2 cellular contexts compared by ENCODE assay signal in genomic region chr4:25235401-25235800, GRCh38.
TF ChIP-seq lines count a peak whose summit lies in the region.

No MANE protein-coding gene starts in this region.

TF ChIP-seq in A549, 52 proteins besides CTCF, POLR2A, EP300 and RAD21 (continued from another document):
- TF ChIP-seq HEYL (CRISPR knock-in tag; IDR thresholded peaks at IDR 0.05) (no peak), ATOH8 (CRISPR knock-in tag; IDR thresholded peaks at IDR 0.05; ENCODE audit: low read depth) (no peak), RCOR1 (IDR thresholded peaks at IDR 0.05; ENCODE audit: low read depth, low read length) (no peak)

TF ChIP-seq in GM23338, 12 proteins besides CTCF, POLR2A, EP300 and RAD21 (continued from another document):
- TF ChIP-seq, protein P1, sequence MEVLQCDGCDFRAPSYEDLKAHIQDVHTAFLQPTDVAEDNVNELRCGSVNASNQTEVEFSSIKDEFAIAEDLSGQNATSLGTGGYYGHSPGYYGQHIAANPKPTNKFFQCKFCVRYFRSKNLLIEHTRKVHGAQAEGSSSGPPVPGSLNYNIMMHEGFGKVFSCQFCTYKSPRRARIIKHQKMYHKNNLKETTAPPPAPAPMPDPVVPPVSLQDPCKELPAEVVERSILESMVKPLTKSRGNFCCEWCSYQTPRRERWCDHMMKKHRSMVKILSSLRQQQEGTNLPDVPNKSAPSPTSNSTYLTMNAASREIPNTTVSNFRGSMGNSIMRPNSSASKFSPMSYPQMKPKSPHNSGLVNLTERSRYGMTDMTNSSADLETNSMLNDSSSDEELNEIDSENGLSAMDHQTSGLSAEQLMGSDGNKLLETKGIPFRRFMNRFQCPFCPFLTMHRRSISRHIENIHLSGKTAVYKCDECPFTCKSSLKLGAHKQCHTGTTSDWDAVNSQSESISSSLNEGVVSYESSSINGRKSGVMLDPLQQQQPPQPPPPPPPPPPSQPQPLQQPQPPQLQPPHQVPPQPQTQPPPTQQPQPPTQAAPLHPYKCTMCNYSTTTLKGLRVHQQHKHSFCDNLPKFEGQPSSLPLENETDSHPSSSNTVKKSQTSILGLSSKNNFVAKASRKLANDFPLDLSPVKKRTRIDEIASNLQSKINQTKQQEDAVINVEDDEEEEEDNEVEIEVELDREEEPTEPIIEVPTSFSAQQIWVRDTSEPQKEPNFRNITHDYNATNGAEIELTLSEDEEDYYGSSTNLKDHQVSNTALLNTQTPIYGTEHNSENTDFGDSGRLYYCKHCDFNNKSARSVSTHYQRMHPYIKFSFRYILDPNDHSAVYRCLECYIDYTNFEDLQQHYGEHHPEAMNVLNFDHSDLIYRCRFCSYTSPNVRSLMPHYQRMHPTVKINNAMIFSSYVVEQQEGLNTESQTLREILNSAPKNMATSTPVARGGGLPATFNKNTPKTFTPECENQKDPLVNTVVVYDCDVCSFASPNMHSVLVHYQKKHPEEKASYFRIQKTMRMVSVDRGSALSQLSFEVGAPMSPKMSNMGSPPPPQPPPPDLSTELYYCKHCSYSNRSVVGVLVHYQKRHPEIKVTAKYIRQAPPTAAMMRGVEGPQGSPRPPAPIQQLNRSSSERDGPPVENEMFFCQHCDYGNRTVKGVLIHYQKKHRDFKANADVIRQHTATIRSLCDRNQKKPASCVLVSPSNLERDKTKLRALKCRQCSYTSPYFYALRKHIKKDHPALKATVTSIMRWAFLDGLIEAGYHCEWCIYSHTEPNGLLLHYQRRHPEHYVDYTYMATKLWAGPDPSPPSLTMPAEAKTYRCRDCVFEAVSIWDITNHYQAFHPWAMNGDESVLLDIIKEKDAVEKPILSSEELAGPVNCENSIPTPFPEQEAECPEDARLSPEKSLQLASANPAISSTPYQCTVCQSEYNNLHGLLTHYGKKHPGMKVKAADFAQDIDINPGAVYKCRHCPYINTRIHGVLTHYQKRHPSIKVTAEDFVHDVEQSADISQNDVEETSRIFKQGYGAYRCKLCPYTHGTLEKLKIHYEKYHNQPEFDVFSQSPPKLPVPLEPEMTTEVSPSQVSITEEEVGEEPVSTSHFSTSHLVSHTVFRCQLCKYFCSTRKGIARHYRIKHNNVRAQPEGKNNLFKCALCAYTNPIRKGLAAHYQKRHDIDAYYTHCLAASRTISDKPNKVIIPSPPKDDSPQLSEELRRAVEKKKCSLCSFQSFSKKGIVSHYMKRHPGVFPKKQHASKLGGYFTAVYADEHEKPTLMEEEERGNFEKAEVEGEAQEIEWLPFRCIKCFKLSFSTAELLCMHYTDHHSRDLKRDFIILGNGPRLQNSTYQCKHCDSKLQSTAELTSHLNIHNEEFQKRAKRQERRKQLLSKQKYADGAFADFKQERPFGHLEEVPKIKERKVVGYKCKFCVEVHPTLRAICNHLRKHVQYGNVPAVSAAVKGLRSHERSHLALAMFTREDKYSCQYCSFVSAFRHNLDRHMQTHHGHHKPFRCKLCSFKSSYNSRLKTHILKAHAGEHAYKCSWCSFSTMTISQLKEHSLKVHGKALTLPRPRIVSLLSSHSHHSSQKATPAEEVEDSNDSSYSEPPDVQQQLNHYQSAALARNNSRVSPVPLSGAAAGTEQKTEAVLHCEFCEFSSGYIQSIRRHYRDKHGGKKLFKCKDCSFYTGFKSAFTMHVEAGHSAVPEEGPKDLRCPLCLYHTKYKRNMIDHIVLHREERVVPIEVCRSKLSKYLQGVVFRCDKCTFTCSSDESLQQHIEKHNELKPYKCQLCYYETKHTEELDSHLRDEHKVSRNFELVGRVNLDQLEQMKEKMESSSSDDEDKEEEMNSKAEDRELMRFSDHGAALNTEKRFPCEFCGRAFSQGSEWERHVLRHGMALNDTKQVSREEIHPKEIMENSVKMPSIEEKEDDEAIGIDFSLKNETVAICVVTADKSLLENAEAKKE (CRISPR knock-in tag; IDR thresholded peaks at IDR 0.05), result no peak
- TF ChIP-seq JUNB (IDR thresholded peaks at IDR 0.05; ENCODE audit: unreplicated experiment) (no peak), POLR2AphosphoS5 (IDR thresholded peaks at IDR 0.05; ENCODE audit: low read depth) (no peak), CREB1 (CRISPR knock-in tag; IDR thresholded peaks at IDR 0.05; ENCODE audit: low read depth) (no peak), EZH2 (IDR thresholded peaks at IDR 0.05; ENCODE audit: low read depth, unreplicated experiment) (no peak), ZNF114 (CRISPR knock-in tag; IDR thresholded peaks at IDR 0.05) (no peak)
- TF ChIP-seq, protein P2, sequence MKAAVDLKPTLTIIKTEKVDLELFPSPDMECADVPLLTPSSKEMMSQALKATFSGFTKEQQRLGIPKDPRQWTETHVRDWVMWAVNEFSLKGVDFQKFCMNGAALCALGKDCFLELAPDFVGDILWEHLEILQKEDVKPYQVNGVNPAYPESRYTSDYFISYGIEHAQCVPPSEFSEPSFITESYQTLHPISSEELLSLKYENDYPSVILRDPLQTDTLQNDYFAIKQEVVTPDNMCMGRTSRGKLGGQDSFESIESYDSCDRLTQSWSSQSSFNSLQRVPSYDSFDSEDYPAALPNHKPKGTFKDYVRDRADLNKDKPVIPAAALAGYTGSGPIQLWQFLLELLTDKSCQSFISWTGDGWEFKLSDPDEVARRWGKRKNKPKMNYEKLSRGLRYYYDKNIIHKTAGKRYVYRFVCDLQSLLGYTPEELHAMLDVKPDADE (IDR thresholded peaks at IDR 0.05), result no peak
